1 cellular context compared by ENCODE assay signal in the genomic region with DNA sequence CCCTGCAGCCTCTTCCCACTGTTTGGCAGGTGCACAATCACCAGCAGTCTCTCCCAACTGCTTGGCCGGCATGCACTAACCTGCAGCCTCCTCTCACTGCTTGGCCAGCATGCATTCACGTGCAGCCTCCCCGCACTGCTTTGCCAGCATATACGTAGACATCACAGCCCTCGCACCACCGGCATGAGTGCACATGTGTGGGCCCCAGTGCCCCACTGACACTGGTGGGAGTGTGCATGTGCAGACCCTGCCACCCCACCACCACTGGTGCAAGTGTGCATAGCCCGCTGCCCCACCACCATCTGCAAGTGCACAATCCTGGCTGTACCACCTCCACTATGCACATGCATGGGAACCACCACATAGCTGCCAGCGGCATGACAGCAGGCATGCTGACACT.
TF ChIP-seq lines count a peak whose summit lies in the region.

No MANE protein-coding gene starts in this region.

TF ChIP-seq in H1, 55 proteins besides CTCF, POLR2A, EP300 and RAD21 (continued from another document):
- TF ChIP-seq POLR2AphosphoS5 (IDR thresholded peaks at IDR 0.05; ENCODE audit: low read depth, low read length) (no peak), CEBPB (IDR thresholded peaks at IDR 0.05; ENCODE audit: low read depth, low read length) (no peak), RXRA (IDR thresholded peaks at IDR 0.05; ENCODE audit: insufficient read depth, low read depth, low read length) (no peak)
